In the genomic region with DNA sequence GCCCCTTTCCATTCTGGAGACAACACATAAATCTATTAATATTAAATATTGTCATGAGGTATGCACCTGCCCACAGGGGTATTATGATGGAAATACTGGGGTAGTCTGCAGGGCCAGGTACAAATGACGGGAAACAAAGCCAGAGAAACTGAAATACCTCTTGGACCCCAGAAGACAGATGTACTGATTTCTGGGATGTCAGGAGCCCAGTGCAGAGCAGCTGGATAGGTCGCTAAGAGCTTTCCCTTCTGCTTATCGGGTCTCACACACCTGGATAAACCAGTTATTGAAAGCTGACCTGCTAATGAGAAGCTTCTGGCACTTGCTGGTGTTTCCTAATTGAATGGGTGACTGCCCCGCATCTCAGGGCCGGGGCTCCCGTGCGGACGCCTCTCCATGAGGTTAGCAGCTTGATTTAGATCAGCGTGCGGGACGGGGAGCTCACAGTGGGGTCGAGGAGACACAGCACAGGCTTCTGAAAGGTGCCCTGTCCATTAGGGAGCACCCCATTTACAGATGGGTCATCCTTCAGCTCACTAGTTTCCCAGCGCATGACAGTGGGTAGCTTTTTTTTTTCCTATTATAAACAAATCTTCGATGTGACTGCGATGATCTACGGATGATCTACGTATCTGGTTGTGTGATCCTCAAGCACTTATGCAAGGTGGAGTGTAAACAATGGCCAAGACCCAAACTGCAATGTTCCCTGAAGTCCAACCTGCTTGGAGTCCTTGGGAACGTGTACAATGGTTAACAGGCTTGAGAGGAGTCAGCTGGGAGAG, we compare ENCODE assay signal across 8 cellular contexts. TPM values are rescaled to one million over a fixed set of nuclear protein-coding genes. Genes with fewer than 3 reads are reported as not detected.
A peak's percentile ranks its signal among the peaks of the same experiment; 100 is the strongest.
DNase-seq lines count a peak whose midpoint lies in the region; ATAC-seq and TF ChIP-seq lines count a peak whose summit lies in the region.

No MANE protein-coding gene starts in this region.

- H3K27me3 ChIP-seq in aorta (ENCODE audit: control insufficient read depth in 1 of 2, insufficient read depth in 2 of 2, low read length in 1 of 2), result no peaks in the 10 kb centered on the region

- H3K4me3 ChIP-seq in LNCaP clone FGC (ENCODE audit: low read depth, low read length) (peak overlapping the region; percentile 61), coronary artery (peak overlapping the region; percentile 83), aorta (ENCODE audit: low read length in 2 of 2) (no peak overlapping the region)

- H3K4me1 Mint-ChIP-seq in CD14-positive monocyte (peaks cover 62% of the 10 kb centered on the region), natural killer cell (peaks cover 51 to 62% of the 10 kb centered on the region in 2 donors)

- ATAC-seq in natural killer cell (no peak), aorta (ENCODE audit: low FRiP score) (no peak), HG02973 (IDR thresholded peaks at IDR 0.05; ENCODE audit: unreplicated experiment) (no peak)

- H3K4me3 Mint-ChIP-seq in CD14-positive monocyte, result peak overlapping the region; percentile 75 to 83
- peak overlapping the region; percentile 87 for H3K4me3 Mint-ChIP-seq in natural killer cell

- H3K4me1 ChIP-seq in aorta (ENCODE audit: control insufficient read depth in 1 of 2, insufficient read depth in 2 of 2, low read length in 2 of 2), result no peaks in the 10 kb centered on the region

- H3K27me3 Mint-ChIP-seq in CD14-positive monocyte (ENCODE audit: low read depth in 3 of 3), result peaks cover 3 to 8% (median 3%) of the 10 kb centered on the region in 3 donors
- no peaks in the 10 kb centered on the region for H3K27me3 Mint-ChIP-seq in natural killer cell (ENCODE audit: low read depth in 2 of 2)

- intact Hi-C loops in CD14-positive monocyte (cut with micrococcal nuclease) (loop anchor here (5.0 kb wide), 4 partner anchors 89 to 369 kb away; partner anchors contain the start of gene PAXIP1 (in 1 of the 2)), natural killer cell (cut with micrococcal nuclease) (loop anchor here (5.0 kb wide), 2 partner anchors 104 to 1596 kb away; partner anchors contain the start of gene LMBR1), aorta (cut with DNase I) (loop anchor here (2.0 to 10.0 kb wide), 5 partner anchors 39 to 346 kb away; partner anchors contain the start of genes PAXIP1 (in 2 of the 2) and RBM33 (in 1 of the 2))

- H3K36me3 Mint-ChIP-seq in CD14-positive monocyte, result peaks cover 10 to 11% of the 10 kb centered on the region in 2 donors
- H3K36me3 Mint-ChIP-seq in natural killer cell, result no peaks in the 10 kb centered on the region

- H3K27ac Mint-ChIP-seq in CD14-positive monocyte (peak overlapping the region; percentile 64 to 92 (median 90)), natural killer cell (peak overlapping the region; percentile 95 to 97)

- no peaks in the 10 kb centered on the region for H3K9me3 ChIP-seq in aorta (ENCODE audit: control insufficient read depth, low read length)

- no peak for TF ChIP-seq CTCF in CD14-positive monocyte (IDR thresholded peaks at IDR 0.05)
- TF ChIP-seq CTCF in LNCaP clone FGC (IDR thresholded peaks at IDR 0.05; ENCODE audit: control insufficient read depth, extremely low read depth, insufficient read depth), result no peak
- no peak for TF ChIP-seq CTCF in coronary artery (IDR thresholded peaks at IDR 0.05)
- TF ChIP-seq CTCF in natural killer cell (IDR thresholded peaks at IDR 0.05), result no peak

- no peaks in the 10 kb centered on the region for H3K36me3 ChIP-seq in aorta (ENCODE audit: control insufficient read depth in 1 of 2, insufficient read depth in 2 of 2, low read length in 1 of 2)

- H3K9me3 Mint-ChIP-seq in CD14-positive monocyte (peaks cover 0 to 2% (median 0%) of the 10 kb centered on the region in 7 donors), natural killer cell (no peaks in the 10 kb centered on the region)

- H3K27ac ChIP-seq in coronary artery (peak overlapping the region; percentile 92 to 93), aorta (ENCODE audit: low read depth in 1 of 2, low read length in 2 of 2) (no peak overlapping the region)

- WGBS in aorta, 2 donors, result 86 to 90% methylated on average over 18 of the region's 18 CpGs

- no peak for DNase-seq in CD14-positive monocyte (ENCODE audit: low spot score)
- DNase-seq in LNCaP clone FGC (ENCODE audit: low read depth), result no peak
- DNase-seq in coronary artery (ENCODE audit: low spot score), result no peak
- DNase-seq in natural killer cell, result no peak
- DNase-seq in aorta, result no peak
- DNase-seq in SIG-M5 (lab: John Stamatoyannopoulos, UW), result no peak
- no peak for DNase-seq in T1000 (lab: John Stamatoyannopoulos, UW)

RNA-seq across cellular contexts. Expression of gene INSIG1, which starts 1.5 kb away (rescaled TPM):
- polyA plus RNA-seq in CD14-positive monocyte (10 to 100 TPM; 37.1 to 39.6 TPM), aorta (10 to 100 TPM; 14.1 to 14.5 TPM)
- total RNA-seq in natural killer cell (100 to 1,000 TPM in 1 of 3 donors, 10 to 100 TPM in 2; 66.7 to 115 (median 84.5) TPM), aorta (10 to 100 TPM; 37.7 to 48.3 TPM)

Comparison
In these comparisons a context has a peak if more than half of its experiments do, and no peak if none do; other contexts are left out.
1. H3K4me3 ChIP-seq: peak in LNCaP clone FGC (single experiment) and coronary artery (single experiment); none in aorta (0 of 2).
2. H3K27ac ChIP-seq: peak in coronary artery (2 of 2); none in aorta (0 of 2).